In the genomic region with DNA sequence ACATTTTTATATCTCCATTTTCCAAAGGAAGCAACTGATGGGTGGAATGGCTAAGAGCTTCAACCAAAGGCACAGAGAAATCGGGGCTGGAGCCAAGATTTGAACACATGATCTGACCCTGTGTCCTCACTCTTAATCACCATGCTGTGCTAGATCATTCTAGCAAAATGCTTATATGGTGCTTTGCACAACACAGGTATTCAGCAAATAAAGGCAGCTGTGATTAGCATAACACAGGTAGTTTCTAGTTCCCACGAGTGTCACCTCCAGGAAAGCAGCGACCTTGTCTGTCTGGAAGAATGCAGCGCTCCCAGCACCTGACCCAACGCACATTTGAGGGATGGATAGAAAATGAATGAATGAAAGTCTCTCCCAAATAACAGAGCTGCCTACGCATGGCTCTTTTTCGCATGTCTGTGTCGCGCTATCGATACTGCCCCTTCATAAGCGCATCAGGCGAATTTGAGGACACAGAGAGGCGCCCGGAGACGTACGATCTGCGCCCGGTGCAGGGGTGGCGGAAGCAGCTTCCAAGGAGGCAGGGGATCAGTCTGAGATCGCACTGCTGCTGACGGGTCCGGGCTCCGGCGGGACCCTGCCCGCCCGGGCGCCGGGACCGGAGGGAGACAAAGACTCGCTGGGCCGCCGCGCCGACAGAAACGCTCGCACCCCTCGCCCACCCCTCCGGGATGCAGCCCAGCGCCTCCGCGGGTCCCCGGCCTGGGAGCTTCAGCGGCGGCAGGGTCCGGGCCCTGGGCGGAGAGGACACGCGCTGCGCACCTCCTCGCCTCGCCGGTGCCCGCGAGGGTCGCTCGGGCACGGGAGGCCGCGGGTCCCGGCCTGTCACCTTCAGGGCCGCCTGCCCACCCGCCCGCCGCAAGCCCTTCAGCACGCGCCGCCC, we compare ENCODE assay signal across 8 cellular contexts. TPM values are rescaled to one million over a fixed set of nuclear protein-coding genes. Genes with fewer than 3 reads are reported as not detected.
A peak's percentile ranks its signal among the peaks of the same experiment; 100 is the strongest.
DNase-seq lines count a peak whose midpoint lies in the region; ATAC-seq and TF ChIP-seq lines count a peak whose summit lies in the region.

No MANE protein-coding gene starts in this region.

- TF ChIP-seq POLR2A in upper lobe of left lung (IDR thresholded peaks at IDR 0.05): no peak

- H3K4me3 ChIP-seq in endocrine pancreas (ENCODE audit: control insufficient read depth, insufficient read depth, low read length): peak overlapping the region; percentile 69
- H3K4me3 ChIP-seq in muscle layer of duodenum (ENCODE audit: low read depth in 1 of 2, low read length in 2 of 2): peak overlapping the region; percentile 88 to 92
- H3K4me3 ChIP-seq in upper lobe of left lung: peak overlapping the region; percentile 92 to 99 (median 98)

- peak overlapping the region; percentile 32 for H3K27ac Mint-ChIP-seq in T-helper 17 cell

- no peaks in the 10 kb centered on the region for H3K27me3 ChIP-seq in endocrine pancreas (ENCODE audit: control insufficient read depth, insufficient read depth, low read length)
- H3K27me3 ChIP-seq in muscle layer of duodenum (ENCODE audit: low read depth, low read length): no peaks in the 10 kb centered on the region
- H3K27me3 ChIP-seq in upper lobe of left lung: no peaks in the 10 kb centered on the region

- H3K4me1 Mint-ChIP-seq in T-helper 17 cell: peaks cover 33% of the 10 kb centered on the region

- 1 to 3% methylated on average over 10 to 23 of the region's 67 CpGs for WGBS in upper lobe of left lung, 2 donors

- peak overlapping the region; percentile 51 for H3K9ac ChIP-seq in endocrine pancreas (ENCODE audit: control insufficient read depth, insufficient read depth, low read length)

- H3K27ac ChIP-seq in muscle layer of duodenum (ENCODE audit: low read length): peak overlapping the region; percentile 31
- peak overlapping the region; percentile 82 to 95 (median 92) for H3K27ac ChIP-seq in upper lobe of left lung

- TF ChIP-seq EP300 in upper lobe of left lung (IDR thresholded peaks at IDR 0.05): no peak

- H3K36me3 ChIP-seq in endocrine pancreas (ENCODE audit: control insufficient read depth, insufficient read depth, low read length) (no peaks in the 10 kb centered on the region), muscle layer of duodenum (ENCODE audit: control insufficient read depth in 1 of 2, insufficient read depth in 2 of 2, low read length in 2 of 2) (no peaks in the 10 kb centered on the region), upper lobe of left lung (no peaks in the 10 kb centered on the region)

- DNase-seq in AG08395 (ENCODE audit: low spot score) (peak; percentile 50), T-helper 17 cell (peak in 2 of 3 donors; percentile 9 to 16), upper lobe of left lung (peak in 1 of 2 donors; percentile 24), SK-N-DZ (ENCODE audit: low spot score) (no peak)

- TF ChIP-seq CTCF in upper lobe of left lung (IDR thresholded peaks at IDR 0.05): no peak

- H3K36me3 Mint-ChIP-seq in T-helper 17 cell (ENCODE audit: low read depth): peaks cover 2% of the 10 kb centered on the region

- peak overlapping the region; percentile 89 for H3K4me3 Mint-ChIP-seq in T-helper 17 cell

- H3K4me1 ChIP-seq in endocrine pancreas (ENCODE audit: control insufficient read depth, insufficient read depth, low read length) (no peaks in the 10 kb centered on the region), muscle layer of duodenum (ENCODE audit: control insufficient read depth in 1 of 2, insufficient read depth in 2 of 2, low read length in 2 of 2) (peaks cover 6 to 24% of the 10 kb centered on the region in 2 donors), upper lobe of left lung (peaks cover 16 to 40% (median 22%) of the 10 kb centered on the region in 4 donors)

- ATAC-seq in GM18861 (IDR thresholded peaks at IDR 0.05; ENCODE audit: unreplicated experiment): peak; percentile 16
- ATAC-seq in HG03103 (IDR thresholded peaks at IDR 0.05; ENCODE audit: low read depth, unreplicated experiment): peak; percentile 10
- peak; percentile 18 for ATAC-seq in T-helper 17 cell
- peak in 1 of 2 donors; percentile 10 for ATAC-seq in upper lobe of left lung (ENCODE audit: low FRiP score in 2 of 2)

- no peaks in the 10 kb centered on the region for H3K9me3 ChIP-seq in T-helper 17 cell (ENCODE audit: control insufficient read depth, low read length, poor library complexity, severe bottlenecking)
- H3K9me3 ChIP-seq in endocrine pancreas (ENCODE audit: control insufficient read depth, low read length): no peaks in the 10 kb centered on the region
- H3K9me3 ChIP-seq in muscle layer of duodenum (ENCODE audit: control insufficient read depth in 1 of 2, low read length in 2 of 2): no peaks in the 10 kb centered on the region
- peaks cover 0 to 5% (median 0%) of the 10 kb centered on the region in 4 donors for H3K9me3 ChIP-seq in upper lobe of left lung

- H3K27me3 Mint-ChIP-seq in T-helper 17 cell: no peaks in the 10 kb centered on the region

RNA-seq across cellular contexts. Expression of a gene that starts 0.6 kb away (rescaled TPM):
- 10 to 100 TPM; 42.7 to 44.1 TPM for total RNA-seq in T-helper 17 cell
- total RNA-seq in upper lobe of left lung: 10 to 100 TPM; 18.2 to 62.9 (median 33.2) TPM
- polyA plus RNA-seq in SK-N-DZ (2014; cell fraction: cytosol; rRNA removed): 8.4 and 8.6 TPM in 2 replicates
- 13.1 and 14.7 TPM in 2 replicates for polyA plus RNA-seq in SK-N-DZ (2014; cell fraction: nucleus; rRNA removed)

RNA-seq across cellular contexts. Expression of a gene that starts 24.8 kb away (rescaled TPM):
- total RNA-seq in T-helper 17 cell (not detected), upper lobe of left lung (not detected)
- polyA plus RNA-seq in SK-N-DZ (2014; cell fraction: cytosol; rRNA removed): not detected in 2 replicates
- not detected in 2 replicates for polyA plus RNA-seq in SK-N-DZ (2014; cell fraction: nucleus; rRNA removed)

RNA-seq across cellular contexts. Expression of a gene that starts 25.0 kb away (rescaled TPM):
- 1 to 10 TPM; 1.3 to 2.1 TPM for total RNA-seq in T-helper 17 cell
- total RNA-seq in upper lobe of left lung: 10 to 100 TPM in 1 of 6 donors, 1 to 10 TPM in 5; 4.3 to 26.2 (median 5.7) TPM
- 3.1 and 5.9 TPM in 2 replicates for polyA plus RNA-seq in SK-N-DZ (2014; cell fraction: cytosol; rRNA removed)
- 6.7 and 7.9 TPM in 2 replicates for polyA plus RNA-seq in SK-N-DZ (2014; cell fraction: nucleus; rRNA removed)
